In genomic region chr22:37808294-37808657, GRCh38 we compare ENCODE assay signal across 9 cellular contexts. TPM values are rescaled to one million over a fixed set of nuclear protein-coding genes. Genes with fewer than 3 reads are reported as not detected.
DNase-seq lines count a peak whose midpoint lies in the region; ATAC-seq and TF ChIP-seq lines count a peak whose summit lies in the region.
"Had no signal": no experiment of that assay in that cellular context is flagged by ENCODE, and none has a peak within 500 bp of the region (broad histone marks: within the 10 kb centered on the region; RNA-seq: fewer than 3 reads in every experiment).

No MANE protein-coding gene starts in this region.

- H3K4me1 Mint-ChIP-seq in T-helper 2 cell treated with Interferon-gamma antibody and Interleukin-4, amounts not matched to agents 5 μg/mL and 100 μg/mL, for 36 hours (ENCODE audit: low read depth), result peaks cover 24% of the 10 kb centered on the region
- H3K4me1 Mint-ChIP-seq in activated CD8-positive, alpha-beta T cell treated with anti-CD3 and anti-CD28 coated beads, Interleukin-2, amount 10 ng/mL, durations not matched to agents 7 days and 5 days (ENCODE audit: low read depth), result peaks cover 48% of the 10 kb centered on the region

- peaks cover 2% of the 10 kb centered on the region for H3K36me3 ChIP-seq in iPS-20b (ENCODE audit: insufficient read depth, low read depth, low read length)
- peaks cover 0 to 8% (median 5%) of the 10 kb centered on the region in 4 donors for H3K36me3 ChIP-seq in stomach

- no peak for TF ChIP-seq CTCF in stomach (IDR thresholded peaks at IDR 0.05)

- 3 to 8% (median 5%) methylated on average over 8 of the region's 8 CpGs for WGBS in stomach, 5 donors

- no peak for TF ChIP-seq POLR2A in stomach (IDR thresholded peaks at IDR 0.05)

- DNase-seq in T-helper 2 cell treated with Interferon-gamma antibody and Interleukin-4, amounts not matched to agents 5 μg/mL and 100 μg/mL, for 36 hours (ENCODE audit: low spot score), result no peak
- DNase-seq in T-helper 2 cell (no peak), stomach (no peak), NCI-H2029 (lab: John Stamatoyannopoulos, UW) (no peak), superior temporal gyrus (ENCODE audit: extremely low spot score) (no peak)
- DNase-seq in activated CD8-positive, alpha-beta T cell treated with anti-CD3 and anti-CD28 coated beads, Interleukin-2, amount 10 ng/mL, durations not matched to agents 7 days and 5 days, result no peak

- no peak overlapping the region for H3K27ac ChIP-seq in iPS-20b (ENCODE audit: low read length)
- H3K27ac ChIP-seq in stomach, result peak overlapping the region; percentile 65 to 91 (median 90)

- H3K4me3 ChIP-seq in iPS-20b (ENCODE audit: low read length), result peak overlapping the region; percentile 90
- peak overlapping the region; percentile 53 to 62 (median 57) for H3K4me3 ChIP-seq in stomach

- H3K9ac ChIP-seq in iPS-20b (ENCODE audit: low read depth, low read length), result peak overlapping the region; percentile 71; the same call in 1 of the 2 replicates

- H3K9me3 ChIP-seq in iPS-20b (ENCODE audit: insufficient read depth, low read depth, low read length) (no peaks in the 10 kb centered on the region), stomach (no peaks in the 10 kb centered on the region)

- TF ChIP-seq EP300 in stomach (IDR thresholded peaks at IDR 0.05), result no peak

- CTCF ChIA-PET in activated CD8-positive, alpha-beta T cell treated with anti-CD3 and anti-CD28 coated beads, Interleukin-2, amount 10 ng/mL, durations not matched to agents 7 days and 5 days (lab: Charles Lee), result interaction anchor here (0.7 to 3.9 kb wide), 10 partner anchors 10 to 244 kb away, joined by 3 to 56 read pairs (median 4); partner anchors contain the start of genes ANKRD54, C22orf23, GALR3 and GGA1

- H3K9me3 Mint-ChIP-seq in T-helper 2 cell treated with Interferon-gamma antibody and Interleukin-4, amounts not matched to agents 5 μg/mL and 100 μg/mL, for 36 hours, result no peaks in the 10 kb centered on the region
- H3K9me3 Mint-ChIP-seq in activated CD8-positive, alpha-beta T cell treated with anti-CD3 and anti-CD28 coated beads, Interleukin-2, amount 10 ng/mL, durations not matched to agents 7 days and 5 days (ENCODE audit: insufficient read depth), result no peaks in the 10 kb centered on the region

- intact Hi-C loops in stomach (cut with DNase I; ENCODE audit: low total_unique reads), result no loop called here

- peaks cover 24% of the 10 kb centered on the region for H3K27me3 Mint-ChIP-seq in T-helper 2 cell treated with Interferon-gamma antibody and Interleukin-4, amounts not matched to agents 5 μg/mL and 100 μg/mL, for 36 hours (ENCODE audit: low read depth)
- peaks cover 32% of the 10 kb centered on the region for H3K27me3 Mint-ChIP-seq in activated CD8-positive, alpha-beta T cell treated with anti-CD3 and anti-CD28 coated beads, Interleukin-2, amount 10 ng/mL, durations not matched to agents 7 days and 5 days (ENCODE audit: low read depth)

- no peaks in the 10 kb centered on the region for H3K36me3 Mint-ChIP-seq in T-helper 2 cell treated with Interferon-gamma antibody and Interleukin-4, amounts not matched to agents 5 μg/mL and 100 μg/mL, for 36 hours (ENCODE audit: low read depth)
- no peaks in the 10 kb centered on the region for H3K36me3 Mint-ChIP-seq in activated CD8-positive, alpha-beta T cell treated with anti-CD3 and anti-CD28 coated beads, Interleukin-2, amount 10 ng/mL, durations not matched to agents 7 days and 5 days (ENCODE audit: low read depth)

- peaks cover 16% of the 10 kb centered on the region for H3K4me1 ChIP-seq in iPS-20b (ENCODE audit: insufficient read depth, low read length)
- H3K4me1 ChIP-seq in stomach, result peaks cover 28 to 59% (median 57%) of the 10 kb centered on the region in 4 donors

- peak overlapping the region; percentile 77 for H3K4me3 Mint-ChIP-seq in T-helper 2 cell treated with Interferon-gamma antibody and Interleukin-4, amounts not matched to agents 5 μg/mL and 100 μg/mL, for 36 hours
- peak overlapping the region; percentile 80 for H3K4me3 Mint-ChIP-seq in activated CD8-positive, alpha-beta T cell treated with anti-CD3 and anti-CD28 coated beads, Interleukin-2, amount 10 ng/mL, durations not matched to agents 7 days and 5 days

- H3K27ac Mint-ChIP-seq in T-helper 2 cell treated with Interferon-gamma antibody and Interleukin-4, amounts not matched to agents 5 μg/mL and 100 μg/mL, for 36 hours, result no peak overlapping the region
- H3K27ac Mint-ChIP-seq in activated CD8-positive, alpha-beta T cell treated with anti-CD3 and anti-CD28 coated beads, Interleukin-2, amount 10 ng/mL, durations not matched to agents 7 days and 5 days, result no peak overlapping the region

- H3K27me3 ChIP-seq in iPS-20b (ENCODE audit: insufficient read depth, low read length) (peaks cover 53% of the 10 kb centered on the region), stomach (peaks cover 0 to 7% (median 0%) of the 10 kb centered on the region in 3 donors)

- POLR2A ChIA-PET in activated CD8-positive, alpha-beta T cell treated with anti-CD3 and anti-CD28 coated beads, Interleukin-2, amount 10 ng/mL, durations not matched to agents 7 days and 5 days (lab: Charles Lee), result interaction anchor here (1.2 to 1.4 kb wide), 3 partner anchors 10 to 97 kb away, joined by 4 to 6 read pairs (median 5); partner anchors contain the start of genes ANKRD54 and MICALL1

- ATAC-seq in activated CD8-positive, alpha-beta T cell treated with anti-CD3 and anti-CD28 coated beads, Interleukin-2, amount 10 ng/mL, durations not matched to agents 7 days and 5 days, result no peak
- ATAC-seq in GM21529 (IDR thresholded peaks at IDR 0.05; ENCODE audit: unreplicated experiment), result no peak

RNA-seq across cellular contexts. Expression of gene GCAT, which starts 0.5 kb away (rescaled TPM):
- total RNA-seq in activated CD8-positive, alpha-beta T cell treated with anti-CD3 and anti-CD28 coated beads, Interleukin-2, amount 10 ng/mL, durations not matched to agents 7 days and 5 days, result 10 to 100 TPM; 14.3 to 18.3 TPM
- 100 to 1,000 TPM in 2 of 5 donors, 10 to 100 TPM in 1, under 1 TPM in 1, not detected in 1; 0.45 to 158 (median 60.4) TPM for total RNA-seq in stomach
- 10 to 100 TPM; 18.2 to 27.2 (median 23.4) TPM for polyA plus RNA-seq in stomach

RNA-seq across cellular contexts. Expression of gene GALR3, which starts 14.9 kb away (rescaled TPM):
- under 1 TPM in 1 of 2 experiments, not detected in 1; 0.24 TPM for total RNA-seq in activated CD8-positive, alpha-beta T cell treated with anti-CD3 and anti-CD28 coated beads, Interleukin-2, amount 10 ng/mL, durations not matched to agents 7 days and 5 days
- total RNA-seq in stomach, result not detected
- not detected for polyA plus RNA-seq in stomach
- total RNA-seq: lung microvascular endothelial cell had no signal

RNA-seq across cellular contexts. Expression of gene ANKRD54, which starts 35.9 kb away (rescaled TPM):
- 10 to 100 TPM; 28.6 to 29.9 TPM for total RNA-seq in activated CD8-positive, alpha-beta T cell treated with anti-CD3 and anti-CD28 coated beads, Interleukin-2, amount 10 ng/mL, durations not matched to agents 7 days and 5 days
- 100 to 1,000 TPM in 1 of 5 donors, 10 to 100 TPM in 3, 1 to 10 TPM in 1; 6.8 to 210 (median 18.3) TPM for total RNA-seq in stomach
- polyA plus RNA-seq in stomach, result 10 to 100 TPM; 12.5 to 19.0 (median 14.8) TPM

RNA-seq across cellular contexts. Expression of gene EIF3L, which starts 40.9 kb away (rescaled TPM):
- total RNA-seq in activated CD8-positive, alpha-beta T cell treated with anti-CD3 and anti-CD28 coated beads, Interleukin-2, amount 10 ng/mL, durations not matched to agents 7 days and 5 days, result 100 to 1,000 TPM; 391 to 410 TPM
- 100 to 1,000 TPM; 271 to 452 (median 385) TPM for total RNA-seq in stomach
- polyA plus RNA-seq in stomach, result 100 to 1,000 TPM; 254 to 657 (median 378) TPM
